8 cellular contexts compared by ENCODE assay signal in genomic region chr15:43746245-43746902, GRCh38. TPM values are rescaled to one million over a fixed set of nuclear protein-coding genes. Genes with fewer than 3 reads are reported as not detected.
DNase-seq lines count a peak whose midpoint lies in the region; ATAC-seq, FAIRE-seq and TF ChIP-seq lines count a peak whose summit lies in the region.
"Not testable (repeated sequence)": the region's sequence is repeated elsewhere in the genome, so short reads cannot be mapped to it uniquely, and the experiment has no call there.

TSS of gene PDIA3 (plus strand) at chr15:43746438. CDS start at chr15:43746540, 102 bp downstream.

- not testable (repeated sequence) for H3K18ac ChIP-seq in H1 (ENCODE audit: extremely low read depth, low read length)

- peak within 1 kb of the TSS; percentile 94 for H3K27ac ChIP-seq in H1 (ENCODE audit: low read depth, low read length)

- not testable (repeated sequence) for H3K23ac ChIP-seq in H1 (ENCODE audit: insufficient read length)

- H2BK15ac ChIP-seq in H1 (ENCODE audit: low read length): not testable (repeated sequence)

- peak within 1 kb of the TSS; percentile 98 for H3K27ac Mint-ChIP-seq in memory B cell

- H3K4me3 ChIP-seq in NT2/D1 (ENCODE audit: insufficient read length, low read depth): peak within 1 kb of the TSS; percentile 65
- peak within 1 kb of the TSS; percentile 81 to 92 (median 88) for H3K4me3 ChIP-seq in H1 (ENCODE audit: extremely low read depth in 1 of 4, insufficient read depth in 2 of 4, low read depth in 3 of 4, low read length in 4 of 4)

- H3K36me3 ChIP-seq in NT2/D1 (ENCODE audit: insufficient read depth, insufficient read length, low read length); H1 (ENCODE audit: control insufficient read depth in 2 of 4, insufficient read depth in 4 of 4, low read length in 3 of 4): not testable (repeated sequence)

- H3K4me2 ChIP-seq in H1 (ENCODE audit: insufficient read depth in 1 of 2, low read depth in 2 of 2, low read length in 2 of 2): peak within 1 kb of the TSS; percentile 61 to 73

- peak; percentile 61 for ATAC-seq in GM21360 (IDR thresholded peaks at IDR 0.05; ENCODE audit: unreplicated experiment)
- peak; percentile 70 for ATAC-seq in memory B cell (ENCODE audit: low read depth)

- not testable (repeated sequence) for H3K36me3 Mint-ChIP-seq in memory B cell

- H2BK12ac ChIP-seq in H1 (ENCODE audit: low read depth, low read length): peak within 1 kb of the TSS; percentile 50; the same call in 1 of the 2 replicates

- not testable (repeated sequence) for H3K79me1 ChIP-seq in H1 (ENCODE audit: low read depth, low read length)

- H3K27me3 ChIP-seq in NT2/D1 (ENCODE audit: insufficient read depth, insufficient read length); H1 (replicated peaks in 1 of 4; ENCODE audit: control insufficient read depth in 3 of 4, extremely low read depth in 1 of 4, insufficient read depth in 3 of 4, low read length in 3 of 4): not testable (repeated sequence)

- POLR2A ChIA-PET in H1 (lab: Charles Lee; ENCODE audit: partially characterized antibody): interaction anchor here (0.9 to 2.1 kb wide), 8 partner anchors 9 to 77 kb away, joined by 4 to 8 read pairs (median 5); partner anchors contain the start of genes HYPK and SERINC4

- not testable (repeated sequence) for H2BK120ac ChIP-seq in H1 (replicated peaks; ENCODE audit: low read depth, low read length)

- not testable (repeated sequence) for H3K23me2 ChIP-seq in H1 (ENCODE audit: low read depth, low read length)

- not testable (repeated sequence) for H3K9me3 ChIP-seq in NT2/D1 (ENCODE audit: insufficient read depth, low read length); H1 (ENCODE audit: insufficient read depth in 2 of 2, low read depth in 1 of 2, low read length in 1 of 2)

- not testable (repeated sequence) for H3K4me1 ChIP-seq in NT2/D1 (ENCODE audit: insufficient read depth, insufficient read length); H1 (replicated peaks in 1 of 4; ENCODE audit: control insufficient read depth in 3 of 4, insufficient read depth in 4 of 4, low read length in 3 of 4)

- H4K8ac ChIP-seq in H1 (ENCODE audit: extremely low read depth, insufficient read depth, low read length): peak within 1 kb of the TSS; percentile 95; the same call in 1 of the 2 replicates

- peak; percentile 90 for DNase-seq in COLO668 (lab: John Stamatoyannopoulos, UW; ENCODE audit: unreplicated experiment)
- DNase-seq in HT-29 (ENCODE audit: low spot score): peak; percentile 94
- peak; percentile 87 for DNase-seq in NT2/D1 (ENCODE audit: low read depth, low spot score)
- DNase-seq in activated CD8-positive, alpha-beta memory T cell treated with anti-CD3 and anti-CD28 coated beads, Interleukin-2, amount 50 U/mL, for 1 hour (ENCODE audit: extremely low read depth): peak; percentile 45
- peak; percentile 88 to 97 for DNase-seq in H1 (ENCODE audit: low read depth in 1 of 2, low spot score in 2 of 2)
- peak; percentile 78 to 87 for DNase-seq in memory B cell (ENCODE audit: low spot score in 2 of 2)
- peak; percentile 75 to 84 (median 80) for DNase-seq in stimulated activated CD4-positive, alpha-beta T cell treated with anti-CD3 and anti-CD28 coated beads, TNF-alpha, amount 100 ng/mL, for 48 hours (ENCODE audit: low read depth in 3 of 3)

- not testable (repeated sequence) for H4K91ac ChIP-seq in H1 (replicated peaks; ENCODE audit: insufficient read length, low read length)

- FAIRE-seq in H1 (lab: Jason Lieb, UNC): not testable (repeated sequence)

- CTCF ChIA-PET in H1 (lab: Charles Lee; ENCODE audit: partially characterized antibody): interaction anchor here (0.5 kb wide), 1 partner anchor 9 kb away, joined by 3 read pairs; no protein-coding TSS in a partner anchor

- H2AFZ ChIP-seq in H1 (ENCODE audit: low read length): not testable (repeated sequence)

- H2AK5ac ChIP-seq in H1 (ENCODE audit: low read depth, low read length): not testable (repeated sequence)

- not testable (repeated sequence) for H2BK20ac ChIP-seq in H1 (ENCODE audit: low read length)

- not testable (repeated sequence) for H3K14ac ChIP-seq in H1 (ENCODE audit: insufficient read length)

- TF ChIP-seq RAD21 in H1 (IDR thresholded peaks at IDR 0.05 in 1 of 2, conservative IDR thresholded peaks at IDR 0.05 in 1 of 2; ENCODE audit: low read depth in 2 of 2, low read length in 2 of 2): not testable (repeated sequence)

- H2BK5ac ChIP-seq in H1 (ENCODE audit: low read depth, low read length): peak within 1 kb of the TSS; percentile 93

- H3K9me3 Mint-ChIP-seq in memory B cell: not testable (repeated sequence)

- 1% methylated on average over 23 of the region's 84 CpGs; no CpG with 5 or more reads in 1 of the 2 experiments for WGBS in H1 (ENCODE audit: extremely low coverage in 1 of 2, insufficient coverage in 1 of 2, insufficient read length in 1 of 2, insufficient replicate concordance in 2 of 2, low coverage in 1 of 2, low lambda C conversion rate in 2 of 2, missing lambda C conversion rate in 1 of 2), 2 experiments

- peak within 1 kb of the TSS; percentile 96 for H3K4me3 Mint-ChIP-seq in memory B cell

- peak; percentile 90 to 95 for TF ChIP-seq POLR2A in H1 (IDR thresholded peaks at IDR 0.05; ENCODE audit: control extremely low read depth in 1 of 2, low read depth in 2 of 2, low read length in 2 of 2)

- H3K9ac ChIP-seq in NT2/D1 (ENCODE audit: insufficient read length, low read depth): peak within 1 kb of the TSS; percentile 70
- peak within 1 kb of the TSS; percentile 83 to 95 (median 90) for H3K9ac ChIP-seq in H1 (replicated peaks in 1 of 4; ENCODE audit: extremely low read depth in 1 of 4, low read depth in 3 of 4, low read length in 3 of 4)

- peaks cover 6 to 47% of the 10 kb centered on the region in 2 experiments for H3K79me2 ChIP-seq in H1 (ENCODE audit: control insufficient read depth in 1 of 2, insufficient read depth in 2 of 2, low read length in 2 of 2)

- H3K27me3 Mint-ChIP-seq in memory B cell: not testable (repeated sequence)

- not testable (repeated sequence) for H3K4ac ChIP-seq in H1 (replicated peaks; ENCODE audit: insufficient read length, low read depth, low read length)

- peaks cover 23% of the 10 kb centered on the region for H3K4me1 Mint-ChIP-seq in memory B cell

- not testable (repeated sequence) for H4K20me1 ChIP-seq in H1 (replicated peaks in 1 of 2; ENCODE audit: control insufficient read depth in 1 of 2, insufficient read depth in 2 of 2, low read length in 2 of 2)

- peak within 1 kb of the TSS; percentile 90 for H4K5ac ChIP-seq in H1 (ENCODE audit: insufficient read length, low read depth, low read length)

- TF ChIP-seq CTCF in H1 (IDR thresholded peaks at IDR 0.05; ENCODE audit: control extremely low read depth in 1 of 3, insufficient read depth in 1 of 3, low read depth in 1 of 3, low read length in 3 of 3): peak in 1 of 3 experiments; percentile 3; a peak in 2 of 4 replicates

- not testable (repeated sequence) for TF ChIP-seq EP300 in H1 (IDR thresholded peaks at IDR 0.05; ENCODE audit: borderline replicate concordance in 1 of 2, low read depth in 2 of 2, low read length in 2 of 2)

- peak within 1 kb of the TSS; percentile 77 for H3K56ac ChIP-seq in H1 (replicated peaks; ENCODE audit: insufficient read length, low read depth, low read length)

TF ChIP-seq in H1, 55 proteins besides CTCF, POLR2A, EP300 and RAD21:
- TF ChIP-seq E2F6 (IDR thresholded peaks at IDR 0.05) (peak; percentile 72), NRF1 (IDR thresholded peaks at IDR 0.05; ENCODE audit: low read depth, low read length) (peak; percentile 5; the same call in 1 of the 2 replicates), MAX (IDR thresholded peaks at IDR 0.05) (peak; percentile 68), TBP (IDR thresholded peaks at IDR 0.05; ENCODE audit: low read depth, low read length) (peak; percentile 93), GTF2F1 (IDR thresholded peaks at IDR 0.05; ENCODE audit: borderline replicate concordance, low read depth, low read length) (peak; percentile 68; the same call in 1 of the 2 replicates), ASH2L (IDR thresholded peaks at IDR 0.05; ENCODE audit: low read length) (peak; percentile 86), POLR2AphosphoS5 (IDR thresholded peaks at IDR 0.05; ENCODE audit: low read depth, low read length) (peak; percentile 93), CREB1 (IDR thresholded peaks at IDR 0.05) (peak; percentile 56; the same call in 1 of the 2 replicates), TAF7 (optimal IDR thresholded peaks at IDR 0.05; ENCODE audit: borderline replicate concordance, low read depth, low read length) (peak; percentile 84), PHF8 (conservative IDR thresholded peaks at IDR 0.05; ENCODE audit: low read depth, low read length) (peak; percentile 73), SIN3A (conservative IDR thresholded peaks at IDR 0.05 in 1 of 2, IDR thresholded peaks at IDR 0.05 in 1 of 2; ENCODE audit: low read depth in 1 of 2, low read length in 2 of 2) (0 out of 4 replicates have a peak, but pooled peaks of 1 of the 2 experiments have one; percentile 40), TAF1 (IDR thresholded peaks at IDR 0.05; ENCODE audit: low read depth, low read length) (peak; percentile 96), SP1 (IDR thresholded peaks at IDR 0.05; ENCODE audit: low read depth, low read length) (peak; percentile 69; the same call in 1 of the 2 replicates)

RNA-seq across cellular contexts. Expression of gene PDIA3, which starts in this region (rescaled TPM):
- 560 and 640 TPM in 2 replicates for total RNA-seq in HT-29 (2014; rRNA removed; shearing (Covaris generic))
- 653 and 655 TPM in 2 replicates for total RNA-seq in H1 (2021; fragmentation: NEBNext Ultra II Directional; extraction: Animal tissue kit (Norgen Biotek cat#: 25700))
- polyA plus RNA-seq in H1 (2011; rRNA removed): 70.8 and 90.4 TPM in 2 replicates
- polyA plus RNA-seq in H1 (2011; cell fraction: cytosol; rRNA removed): 121 TPM
- polyA plus RNA-seq in H1 (2011; cell fraction: nucleus; rRNA removed): 1,003 TPM
- 447 to 565 TPM (median 501 TPM) in 4 replicates for polyA plus RNA-seq in H1 (2012, experiment 1 of 2)
- polyA plus RNA-seq in H1 (2012, experiment 2 of 2): 101 TPM
- 710 TPM for polyA plus RNA-seq in H1 (2013, experiment 1 of 2)
- 740 TPM for polyA plus RNA-seq in H1 (2013, experiment 2 of 2)
- polyA minus RNA-seq in H1 (2011; rRNA and poly(A)+ RNA removed): 32.6 and 46.8 TPM in 2 replicates
- 236 TPM for polyA minus RNA-seq in H1 (2011; cell fraction: cytosol; rRNA and poly(A)+ RNA removed)
- polyA minus RNA-seq in H1 (2011; cell fraction: nucleus; rRNA and poly(A)+ RNA removed): 109 TPM

Comparison
In these comparisons a context has a peak if more than half of its experiments do, and no peak if none do; other contexts are left out.
1. Peak in every context shown above with its lines: DNase-seq, ATAC-seq, H3K4me3 ChIP-seq and H3K27ac ChIP-seq.